Comparison of ENCODE assay signal across 1 cellular context in the genomic region with DNA sequence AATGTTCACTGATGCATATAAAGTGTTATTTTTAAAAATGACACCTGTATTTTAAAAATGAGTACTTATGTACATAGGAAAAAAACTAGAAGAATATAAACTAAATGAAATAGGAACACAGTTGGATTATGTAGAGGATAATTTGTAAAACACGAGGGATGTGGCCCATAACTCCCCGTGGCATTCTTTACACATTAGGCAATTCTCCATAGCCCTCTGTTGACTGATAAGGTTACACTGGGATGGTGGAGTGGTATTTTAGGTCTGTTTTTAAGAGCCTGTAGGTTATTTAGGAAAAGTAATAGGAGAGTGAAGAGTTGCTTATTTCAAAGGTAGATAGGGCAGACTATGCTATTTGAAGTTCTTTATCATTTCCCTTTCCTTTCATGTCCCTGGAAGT.
TF ChIP-seq lines count a peak whose summit lies in the region.

No MANE protein-coding gene starts in this region.

TF ChIP-seq in K562, 482 proteins besides CTCF, POLR2A, EP300 and RAD21:
- TF ChIP-seq DPF2 (IDR thresholded peaks at IDR 0.05) = no peak
- no peak for TF ChIP-seq CREM (IDR thresholded peaks at IDR 0.05; ENCODE audit: low read depth)
- TF ChIP-seq, protein P1, sequence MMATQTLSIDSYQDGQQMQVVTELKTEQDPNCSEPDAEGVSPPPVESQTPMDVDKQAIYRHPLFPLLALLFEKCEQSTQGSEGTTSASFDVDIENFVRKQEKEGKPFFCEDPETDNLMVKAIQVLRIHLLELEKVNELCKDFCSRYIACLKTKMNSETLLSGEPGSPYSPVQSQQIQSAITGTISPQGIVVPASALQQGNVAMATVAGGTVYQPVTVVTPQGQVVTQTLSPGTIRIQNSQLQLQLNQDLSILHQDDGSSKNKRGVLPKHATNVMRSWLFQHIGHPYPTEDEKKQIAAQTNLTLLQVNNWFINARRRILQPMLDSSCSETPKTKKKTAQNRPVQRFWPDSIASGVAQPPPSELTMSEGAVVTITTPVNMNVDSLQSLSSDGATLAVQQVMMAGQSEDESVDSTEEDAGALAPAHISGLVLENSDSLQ (IDR thresholded peaks at IDR 0.05) = no peak
- TF ChIP-seq HNRNPLL (IDR thresholded peaks at IDR 0.05; ENCODE audit: low read depth, low read length, poor library complexity, severe bottlenecking) = no peak
- TF ChIP-seq SNAPC5 (CRISPR knock-in tag; IDR thresholded peaks at IDR 0.05) = no peak
- TF ChIP-seq SMARCB1 (IDR thresholded peaks at IDR 0.05; ENCODE audit: insufficient read length, low read depth) = no peak
- no peak for TF ChIP-seq MTA1 (IDR thresholded peaks at IDR 0.05; ENCODE audit: borderline replicate concordance)
- no peak for TF ChIP-seq RBFOX2 (IDR thresholded peaks at IDR 0.05; ENCODE audit: low read depth, low read length)
- no peak for TF ChIP-seq ZNF174 (CRISPR knock-in tag; IDR thresholded peaks at IDR 0.05)
- TF ChIP-seq MEF2D (tag; conservative IDR thresholded peaks at IDR 0.05; ENCODE audit: low read depth) = no peak
- TF ChIP-seq FIP1L1 (IDR thresholded peaks at IDR 0.05; ENCODE audit: low read depth, low read length, poor library complexity, severe bottlenecking) = no peak
- no peak for TF ChIP-seq PHTF2 (CRISPR knock-in tag; IDR thresholded peaks at IDR 0.05)
- TF ChIP-seq ZBTB34 (CRISPR knock-in tag; IDR thresholded peaks at IDR 0.05) = no peak
- no peak for TF ChIP-seq MEF2A (IDR thresholded peaks at IDR 0.05; ENCODE audit: control insufficient read depth, low read depth, low read length)
- TF ChIP-seq, protein P2, sequence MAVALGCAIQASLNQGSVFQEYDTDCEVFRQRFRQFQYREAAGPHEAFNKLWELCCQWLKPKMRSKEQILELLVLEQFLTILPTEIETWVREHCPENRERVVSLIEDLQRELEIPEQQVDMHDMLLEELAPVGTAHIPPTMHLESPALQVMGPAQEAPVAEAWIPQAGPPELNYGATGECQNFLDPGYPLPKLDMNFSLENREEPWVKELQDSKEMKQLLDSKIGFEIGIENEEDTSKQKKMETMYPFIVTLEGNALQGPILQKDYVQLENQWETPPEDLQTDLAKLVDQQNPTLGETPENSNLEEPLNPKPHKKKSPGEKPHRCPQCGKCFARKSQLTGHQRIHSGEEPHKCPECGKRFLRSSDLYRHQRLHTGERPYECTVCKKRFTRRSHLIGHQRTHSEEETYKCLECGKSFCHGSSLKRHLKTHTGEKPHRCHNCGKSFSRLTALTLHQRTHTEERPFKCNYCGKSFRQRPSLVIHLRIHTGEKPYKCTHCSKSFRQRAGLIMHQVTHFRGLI (CRISPR knock-in tag; IDR thresholded peaks at IDR 0.05) = no peak
- no peak for TF ChIP-seq DDX20 (tag; IDR thresholded peaks at IDR 0.05; ENCODE audit: low read depth)
- TF ChIP-seq CHCHD3 (CRISPR knock-in tag; IDR thresholded peaks at IDR 0.05) = no peak
